13 cellular contexts compared by ENCODE assay signal in the genomic region with DNA sequence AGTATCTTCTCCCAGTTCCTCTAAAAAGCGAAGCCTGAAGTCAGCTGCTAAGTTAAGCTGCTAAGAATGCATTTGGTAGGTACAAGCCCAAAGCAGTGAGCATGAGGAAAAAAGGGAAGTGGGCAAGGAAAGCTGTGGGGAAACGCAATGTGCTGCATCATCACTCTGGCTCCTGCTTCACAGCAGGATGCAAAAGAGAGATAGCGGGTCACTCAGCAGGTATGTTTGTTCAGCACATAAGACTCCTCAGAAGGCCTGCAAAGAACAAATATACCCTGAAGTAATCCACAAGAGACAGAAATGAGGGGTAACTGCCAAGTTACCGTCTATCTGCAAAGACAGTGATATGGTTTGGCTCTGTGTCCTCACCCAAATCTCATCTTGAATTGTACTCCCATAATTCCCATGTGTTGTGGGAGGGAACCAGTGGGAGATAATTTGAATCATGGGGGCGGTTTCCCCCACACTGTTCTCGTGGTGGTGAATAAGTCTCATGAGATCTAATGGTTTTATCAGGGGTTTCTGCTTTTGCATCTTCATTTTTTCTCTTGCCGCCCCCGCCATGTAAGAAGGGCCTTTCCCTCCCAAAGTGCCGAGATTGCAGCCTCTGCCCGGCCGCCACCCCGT.
DNase-seq lines count a peak whose midpoint lies in the region; ATAC-seq and TF ChIP-seq lines count a peak whose summit lies in the region.
"Had no signal": no experiment of that assay in that cellular context is flagged by ENCODE, and none has a peak within 500 bp of the region (broad histone marks: within the 10 kb centered on the region; RNA-seq: fewer than 3 reads in every experiment).

No MANE protein-coding gene starts in this region.

- no peak overlapping the region for H3K4me3 Mint-ChIP-seq in naive thymus-derived CD4-positive, alpha-beta T cell
- H3K4me3 Mint-ChIP-seq in effector memory CD8-positive, alpha-beta T cell, result no peak overlapping the region
- H3K4me3 Mint-ChIP-seq: activated B cell treated with CpG ODN at 0.5 μM for 24 hours, nephron had no signal

- H3K79me2 ChIP-seq in HCT116 (ENCODE audit: insufficient read depth, low read length) (no peaks in the 10 kb centered on the region), PC-9 (ENCODE audit: low read depth) (no peaks in the 10 kb centered on the region), Karpas-422 (ENCODE audit: low read length) (no peaks in the 10 kb centered on the region)

- H4K20me1 ChIP-seq in HCT116 (ENCODE audit: insufficient read depth) (no peaks in the 10 kb centered on the region), PC-9 (ENCODE audit: insufficient read depth) (no peaks in the 10 kb centered on the region), Karpas-422 (ENCODE audit: insufficient read depth, low read depth, low read length) (no peaks in the 10 kb centered on the region)

- peak overlapping the region; percentile 55 for H2AFZ ChIP-seq in HCT116 (ENCODE audit: low read depth, low read length, poor library complexity, severe bottlenecking)
- H2AFZ ChIP-seq in PC-9, result no peak overlapping the region
- H2AFZ ChIP-seq in Karpas-422 (ENCODE audit: low read length), result no peak overlapping the region

- H3K4me3 ChIP-seq in HCT116 (replicated peaks in 1 of 2; ENCODE audit: low read depth in 1 of 2, low read length in 2 of 2) (no peak overlapping the region), PC-9 (no peak overlapping the region), Karpas-422 (ENCODE audit: low read length) (no peak overlapping the region)
- no peak overlapping the region for H3K4me3 ChIP-seq in naive thymus-derived CD4-positive, alpha-beta T cell (ENCODE audit: low read length)

- DNase-seq in HCT116 (ENCODE audit: low read depth, low spot score) (no peak), PC-9 (peak in 1 of 2 experiments; percentile 78), brain pericyte (ENCODE audit: low read depth, low spot score) (peak; percentile 48), NCI-H2196 treated with DMSO at 0.1 percent for 48 hours (lab: John Stamatoyannopoulos, UW; ENCODE audit: unreplicated experiment) (no peak), Karpas-422 (no peak)
- DNase-seq in naive thymus-derived CD4-positive, alpha-beta T cell, result no peak
- DNase-seq in effector memory CD8-positive, alpha-beta T cell, result no peak
- DNase-seq: activated B cell treated with CpG ODN at 0.5 μM for 24 hours; activated T-cell treated with anti-CD3 and anti-CD28 coated beads, Interleukin-2, amount 50 U/mL, for 1 hour; left cardiac atrium had no signal

- TF ChIP-seq RAD21 in HCT116 (IDR thresholded peaks at IDR 0.05; ENCODE audit: low read depth), result no peak

- H3K27ac ChIP-seq in HCT116 (ENCODE audit: low read depth, low read length) (no peak overlapping the region), PC-9 (0 out of 2 replicates have a peak overlapping the region, but pooled peaks have one; percentile 28), Karpas-422 (ENCODE audit: low read length) (no peak overlapping the region)
- no peak overlapping the region for H3K27ac ChIP-seq in naive thymus-derived CD4-positive, alpha-beta T cell (ENCODE audit: low read depth, low read length)

- H3K27me3 Mint-ChIP-seq in naive thymus-derived CD4-positive, alpha-beta T cell, result peaks cover 0 to 41% (median 0%) of the 10 kb centered on the region in 5 donors
- H3K27me3 Mint-ChIP-seq in effector memory CD8-positive, alpha-beta T cell, result peaks cover 0 to 10% of the 10 kb centered on the region in 2 donors
- H3K27me3 Mint-ChIP-seq: activated B cell treated with CpG ODN at 0.5 μM for 24 hours had no signal

- H3K36me3 ChIP-seq in HCT116 (ENCODE audit: control insufficient read depth in 1 of 2, insufficient read depth in 2 of 2, low read length in 2 of 2), result no peaks in the 10 kb centered on the region
- H3K36me3 ChIP-seq in PC-9 (ENCODE audit: low read depth), result no peaks in the 10 kb centered on the region
- H3K36me3 ChIP-seq in naive thymus-derived CD4-positive, alpha-beta T cell (ENCODE audit: control insufficient read depth in 2 of 3, insufficient read depth in 3 of 3, low read length in 3 of 3), result no peaks in the 10 kb centered on the region
- no peaks in the 10 kb centered on the region for H3K36me3 ChIP-seq in Karpas-422 (ENCODE audit: insufficient read depth, low read length)

- no TSS peak for BruUV-seq in HCT116 (replicated peaks; lab: Mats Ljungman, UMichigan)
- BruUV-seq in PC-9 (replicated peaks; lab: Mats Ljungman, UMichigan), result no TSS peak

- H3K4me1 ChIP-seq in HCT116 (ENCODE audit: control insufficient read depth in 1 of 2, insufficient read depth in 2 of 2, low read length in 2 of 2), result peaks cover 24 to 34% of the 10 kb centered on the region in 2 experiments
- peaks cover 39% of the 10 kb centered on the region for H3K4me1 ChIP-seq in PC-9 (replicated peaks; ENCODE audit: insufficient read depth)
- H3K4me1 ChIP-seq in naive thymus-derived CD4-positive, alpha-beta T cell (ENCODE audit: control insufficient read depth in 2 of 2, insufficient read depth in 2 of 2, low read length in 2 of 2), result no peaks in the 10 kb centered on the region
- no peaks in the 10 kb centered on the region for H3K4me1 ChIP-seq in Karpas-422 (ENCODE audit: low read length)

- H3F3A ChIP-seq in PC-9 (ENCODE audit: insufficient read depth, low read depth), result peaks cover 35% of the 10 kb centered on the region

- 0 out of 2 replicates have a peak overlapping the region, but pooled peaks have one; percentile 1 for H3K4me2 ChIP-seq in HCT116 (ENCODE audit: low read length)
- peak overlapping the region; percentile 39 for H3K4me2 ChIP-seq in PC-9
- H3K4me2 ChIP-seq in Karpas-422 (ENCODE audit: low read depth, low read length, poor library complexity, severe bottlenecking), result no peak overlapping the region

- TF ChIP-seq CTCF in HCT116 (IDR thresholded peaks at IDR 0.05 in 2 of 3, conservative IDR thresholded peaks at IDR 0.05 in 1 of 3; ENCODE audit: borderline replicate concordance in 1 of 3, insufficient read depth in 1 of 3, low read depth in 2 of 3, low read length in 2 of 3) (no peak), PC-9 (conservative IDR thresholded peaks at IDR 0.05) (no peak)

- no peak for TF ChIP-seq POLR2A in HCT116 (IDR thresholded peaks at IDR 0.05; ENCODE audit: borderline replicate concordance, extremely low read depth, insufficient read depth, insufficient read length)

- CTCF ChIA-PET in HCT116 (lab: Charles Lee), result no interaction called here
- CTCF ChIA-PET in PC-9 (lab: Charles Lee), result no interaction called here
- CTCF ChIA-PET in naive thymus-derived CD4-positive, alpha-beta T cell (lab: Charles Lee), result no interaction called here

- intact Hi-C loops in HCT116 (cut with micrococcal nuclease) (no loop called here), PC-9 (cut with micrococcal nuclease; ENCODE audit: unreplicated experiment) (no loop called here)
- intact Hi-C loops in naive thymus-derived CD4-positive, alpha-beta T cell (cut with micrococcal nuclease), result no loop called here

- H3K36me3 Mint-ChIP-seq in naive thymus-derived CD4-positive, alpha-beta T cell, result no peaks in the 10 kb centered on the region
- H3K36me3 Mint-ChIP-seq in effector memory CD8-positive, alpha-beta T cell (ENCODE audit: insufficient read depth), result no peaks in the 10 kb centered on the region

- H3K9ac ChIP-seq in HCT116 (ENCODE audit: low read length), result no peak overlapping the region
- H3K9ac ChIP-seq in Karpas-422 (ENCODE audit: low read length), result no peak overlapping the region

- H3K27me3 ChIP-seq in HCT116 (ENCODE audit: insufficient read depth, low read length), result no peaks in the 10 kb centered on the region
- H3K27me3 ChIP-seq in PC-9 (ENCODE audit: insufficient read depth, low read depth), result no peaks in the 10 kb centered on the region
- no peaks in the 10 kb centered on the region for H3K27me3 ChIP-seq in naive thymus-derived CD4-positive, alpha-beta T cell (ENCODE audit: control insufficient read depth in 2 of 2, insufficient read depth in 2 of 2, low read length in 2 of 2)
- H3K27me3 ChIP-seq in Karpas-422 (ENCODE audit: low read length), result no peaks in the 10 kb centered on the region

- H3K4me1 Mint-ChIP-seq in naive thymus-derived CD4-positive, alpha-beta T cell, result peaks cover 0 to 19% (median 0%) of the 10 kb centered on the region in 7 donors
- peaks cover 0 to 1% of the 10 kb centered on the region in 2 donors for H3K4me1 Mint-ChIP-seq in effector memory CD8-positive, alpha-beta T cell (ENCODE audit: low read depth in 2 of 2)
- H3K4me1 Mint-ChIP-seq: activated B cell treated with CpG ODN at 0.5 μM for 24 hours had no signal

- H3K27ac Mint-ChIP-seq in naive thymus-derived CD4-positive, alpha-beta T cell, result no peak overlapping the region
- no peak overlapping the region for H3K27ac Mint-ChIP-seq in effector memory CD8-positive, alpha-beta T cell
- H3K27ac Mint-ChIP-seq: activated B cell treated with CpG ODN at 0.5 μM for 24 hours had no signal

- peaks cover 0 to 6% (median 0%) of the 10 kb centered on the region in 11 donors for H3K9me3 Mint-ChIP-seq in naive thymus-derived CD4-positive, alpha-beta T cell
- peaks cover 0 to 2% of the 10 kb centered on the region in 2 donors for H3K9me3 Mint-ChIP-seq in effector memory CD8-positive, alpha-beta T cell
- H3K9me3 Mint-ChIP-seq: activated B cell treated with CpG ODN at 0.5 μM for 24 hours had no signal

- no peaks in the 10 kb centered on the region for H3K9me3 ChIP-seq in HCT116 (ENCODE audit: control insufficient read depth in 1 of 2, insufficient read depth in 1 of 2, low read depth in 1 of 2, low read length in 2 of 2)
- H3K9me3 ChIP-seq in PC-9 (ENCODE audit: insufficient read depth, low read depth), result no peaks in the 10 kb centered on the region
- H3K9me3 ChIP-seq in naive thymus-derived CD4-positive, alpha-beta T cell (ENCODE audit: control insufficient read depth in 2 of 3, low read length in 3 of 3), result no peaks in the 10 kb centered on the region
- no peaks in the 10 kb centered on the region for H3K9me3 ChIP-seq in Karpas-422 (ENCODE audit: low read length)

- POLR2A ChIA-PET in HCT116 (lab: Charles Lee), result no interaction called here
- POLR2A ChIA-PET in PC-9 (lab: Charles Lee; ENCODE audit: unreplicated experiment), result interaction anchor here (0.6 kb wide), 1 partner anchor 149 kb away, joined by 3 read pairs; no protein-coding TSS in a partner anchor
- POLR2A ChIA-PET in naive thymus-derived CD4-positive, alpha-beta T cell (lab: Charles Lee), result no interaction called here

- H3K9me2 ChIP-seq in HCT116 (ENCODE audit: insufficient read depth) (no peaks in the 10 kb centered on the region), PC-9 (ENCODE audit: insufficient read depth) (no peaks in the 10 kb centered on the region), Karpas-422 (replicated peaks; ENCODE audit: insufficient read depth, low read length) (no peaks in the 10 kb centered on the region)

- no peak for ATAC-seq in HCT116
- peak; percentile 67 for ATAC-seq in naive thymus-derived CD4-positive, alpha-beta T cell
- no peak for ATAC-seq in GM18867 (IDR thresholded peaks at IDR 0.05; ENCODE audit: unreplicated experiment)
- ATAC-seq in effector memory CD8-positive, alpha-beta T cell (replicated peaks), result no peak
- ATAC-seq: Right ventricle myocardium inferior had no signal

- RAD21 ChIA-PET in HCT116 (lab: Charles Lee; ENCODE audit: low non-redundant PET in 1 of 2, low total read pairs in 2 of 2, uncharacterized antibody in 2 of 2, unreplicated experiment in 2 of 2), result no interaction called here

TF ChIP-seq in HCT116, 20 proteins besides CTCF, POLR2A, EP300 and RAD21 (continues in another document):
- TF ChIP-seq EGR1 (IDR thresholded peaks at IDR 0.05; ENCODE audit: low read depth) (no peak), YY1 (IDR thresholded peaks at IDR 0.05; ENCODE audit: extremely low read depth, insufficient replicate concordance, low read depth, low read length) (no peak)
